Comparison of ENCODE assay signal across 11 cellular contexts in the genomic region with DNA sequence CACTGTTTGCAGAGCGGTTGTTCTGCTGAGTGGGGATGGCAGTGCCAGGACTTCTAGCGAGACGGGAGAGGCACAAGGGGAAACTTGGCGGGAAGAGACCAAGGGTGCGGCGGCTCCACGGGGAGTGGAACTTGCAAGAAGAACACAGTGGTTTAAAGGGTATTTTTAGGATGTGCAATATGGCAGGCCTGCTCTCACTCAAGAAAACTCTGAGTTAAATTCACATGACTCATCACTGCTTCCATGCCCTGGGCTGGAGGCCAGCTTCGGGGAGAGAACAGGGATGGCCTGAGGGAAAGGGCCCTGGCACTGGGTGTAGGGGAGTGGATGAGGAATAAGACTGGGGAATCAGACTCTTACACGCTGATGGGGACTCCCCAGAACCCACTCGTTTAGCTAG. TPM values are rescaled to one million over a fixed set of nuclear protein-coding genes. Genes with fewer than 3 reads are reported as not detected.
DNase-seq lines count a peak whose midpoint lies in the region; ATAC-seq, FAIRE-seq and TF ChIP-seq lines count a peak whose summit lies in the region.
"Had no signal": no experiment of that assay in that cellular context is flagged by ENCODE, and none has a peak within 500 bp of the region (broad histone marks: within the 10 kb centered on the region; RNA-seq: fewer than 3 reads in every experiment).

No MANE protein-coding gene starts in this region.

- H3K4me1 Mint-ChIP-seq in activated T-cell treated with anti-CD3 and anti-CD28 coated beads, Interleukin-2, amount 50 U/mL, for 4 hours (ENCODE audit: low read depth), result peaks cover 16% of the 10 kb centered on the region
- no peaks in the 10 kb centered on the region; a peak in 1 of 4 replicates for H3K4me1 Mint-ChIP-seq in H9

- H2BK5ac ChIP-seq in H9 (ENCODE audit: insufficient read length, low read length), result no peak overlapping the region

- H3K27ac ChIP-seq in pancreas, result no peak overlapping the region
- no peak overlapping the region for H3K27ac ChIP-seq in H9 (ENCODE audit: insufficient read length, low read depth, low read length)

- no peak for TF ChIP-seq CTCF in BE2C (IDR thresholded peaks at IDR 0.05; ENCODE audit: low read depth, low read length)
- no peak for TF ChIP-seq CTCF in pancreas (IDR thresholded peaks at IDR 0.05)
- TF ChIP-seq CTCF in H9 (conservative IDR thresholded peaks at IDR 0.05), result no peak

- no peak overlapping the region for H2AFZ ChIP-seq in H9 (ENCODE audit: low read length)

- H3K79me2 ChIP-seq in H9 (ENCODE audit: insufficient read depth, low read length), result no peaks in the 10 kb centered on the region

- H3K23ac ChIP-seq in H9 (ENCODE audit: insufficient read length, low read depth, low read length), result no peak overlapping the region

- H3K18ac ChIP-seq in H9 (ENCODE audit: insufficient read length, low read depth, low read length), result no peak overlapping the region

- H3K4me3 Mint-ChIP-seq in activated T-cell treated with anti-CD3 and anti-CD28 coated beads, Interleukin-2, amount 50 U/mL, for 4 hours, result no peak overlapping the region
- no peak overlapping the region for H3K4me3 Mint-ChIP-seq in H9

- H4K8ac ChIP-seq in H9 (replicated peaks; ENCODE audit: insufficient read length, low read depth, low read length), result no peak overlapping the region

- no peaks in the 10 kb centered on the region for H3K23me2 ChIP-seq in H9 (ENCODE audit: insufficient read length, low read depth, low read length, poor library complexity, severe bottlenecking)

- WGBS in pancreas, 2 donors, result 43 to 63% methylated on average over 10 of the region's 10 CpGs
- no CpG with 5 or more reads among the region's 10 CpGs for WGBS in H9 (ENCODE audit: extremely low coverage, insufficient read length, low lambda C conversion rate)

- DNase-seq in BE2C (peak; percentile 60), NCI-H446 (lab: John Stamatoyannopoulos, UW) (peak; percentile 12 to 86), fibroblast of gingiva (ENCODE audit: low read depth) (peak; percentile 84), pancreas (no peak), activated T-cell treated with anti-CD3 and anti-CD28 coated beads for 4 hours (no peak), DMS79 treated with DMSO at 0.1 percent for 48 hours (lab: John Stamatoyannopoulos, UW) (no peak), H9 (no peak)
- no peak for DNase-seq in activated T-cell treated with anti-CD3 and anti-CD28 coated beads, Interleukin-2, amount 50 U/mL, for 4 hours
- DNase-seq: NCI-H1930, T-helper 2 cell had no signal

- H3K36me3 ChIP-seq in BE2C (no peaks in the 10 kb centered on the region), pancreas (no peaks in the 10 kb centered on the region)

- H3K4me2 ChIP-seq in H9 (ENCODE audit: insufficient read depth, insufficient read length, low read length), result no peak overlapping the region

- no peak overlapping the region for H2AK5ac ChIP-seq in H9 (ENCODE audit: insufficient read length, low read length)

- no peaks in the 10 kb centered on the region for H3K36me3 Mint-ChIP-seq in activated T-cell treated with anti-CD3 and anti-CD28 coated beads, Interleukin-2, amount 50 U/mL, for 4 hours (ENCODE audit: insufficient read depth)
- no peaks in the 10 kb centered on the region for H3K36me3 Mint-ChIP-seq in H9 (ENCODE audit: insufficient read depth in 1 of 3, low read depth in 3 of 3)

- H3K4me1 ChIP-seq in BE2C (no peaks in the 10 kb centered on the region; the same call in 1 of the 2 replicates), pancreas (no peaks in the 10 kb centered on the region), H9 (ENCODE audit: insufficient read depth, low read length) (no peaks in the 10 kb centered on the region)

- H3K4ac ChIP-seq in H9 (ENCODE audit: low read depth, low read length), result no peak overlapping the region

- H3K9me3 Mint-ChIP-seq in activated T-cell treated with anti-CD3 and anti-CD28 coated beads, Interleukin-2, amount 50 U/mL, for 4 hours, result peaks cover 3% of the 10 kb centered on the region
- 0 out of 5 replicates have a peak, but pooled peaks cover 0 to 1% of the 10 kb centered on the region in 2 experiments for H3K9me3 Mint-ChIP-seq in H9
- H3K9me3 Mint-ChIP-seq: activated T-helper 2 cell treated with anti-CD3 and anti-CD28 coated beads, Interferon-gamma antibody, Interleukin-2, Interleukin-4, amounts not matched to agents 10 μg/mL and 5 μg/mL and 100 μg/mL, durations not matched to agents 14 hours and 24 hours and 36 hours had no signal

- H2BK120ac ChIP-seq in H9 (ENCODE audit: low read depth, low read length, poor library complexity, severe bottlenecking), result no peak overlapping the region

- no peak overlapping the region for H4K5ac ChIP-seq in H9 (ENCODE audit: insufficient read length, low read depth, low read length)

- intact Hi-C loops in pancreas (cut with DNase I), result no loop called here

- H2BK15ac ChIP-seq in H9 (ENCODE audit: low read depth, low read length), result no peak overlapping the region

- no peak overlapping the region for H3T11ph ChIP-seq in H9 (ENCODE audit: low read length)

- peak in 3 of 4 donors; percentile 33 to 65 (median 40) for ATAC-seq in pancreas
- ATAC-seq in activated T-cell treated with anti-CD3 and anti-CD28 coated beads, Interleukin-2, amount 50 U/mL, for 4 hours, result no peak

- no peak overlapping the region for H3K14ac ChIP-seq in H9 (ENCODE audit: insufficient read depth, low read length)

- H3K9ac ChIP-seq in H9 (ENCODE audit: extremely low read depth, insufficient read length, low read length), result no peak overlapping the region

- H2BK12ac ChIP-seq in H9 (ENCODE audit: insufficient read length, low read depth, low read length), result no peak overlapping the region

- H3K4me3 ChIP-seq in BE2C (ENCODE audit: low read depth, low read length) (no peak overlapping the region), pancreas (no peak overlapping the region)

- H2BK20ac ChIP-seq in H9 (ENCODE audit: low read depth, low read length, poor library complexity, severe bottlenecking), result no peak overlapping the region

- no peaks in the 10 kb centered on the region for H4K20me1 ChIP-seq in H9 (ENCODE audit: control insufficient read depth, insufficient read depth, insufficient read length)

- no peak overlapping the region for H4K91ac ChIP-seq in H9 (ENCODE audit: insufficient read length, low read depth, low read length)

- no peak for FAIRE-seq in pancreas (lab: Jason Lieb, UNC)

- H3K27me3 Mint-ChIP-seq in activated T-cell treated with anti-CD3 and anti-CD28 coated beads, Interleukin-2, amount 50 U/mL, for 4 hours (ENCODE audit: low read depth), result peaks cover 27% of the 10 kb centered on the region
- peaks cover 27% of the 10 kb centered on the region for H3K27me3 Mint-ChIP-seq in H9 (ENCODE audit: low read depth)

- H3K27me3 ChIP-seq in BE2C, result no peaks in the 10 kb centered on the region; the same call in 1 of the 2 replicates
- H3K27me3 ChIP-seq in pancreas, result no peaks in the 10 kb centered on the region
- no peaks in the 10 kb centered on the region for H3K27me3 ChIP-seq in H9 (ENCODE audit: insufficient read depth, low read length)

- H3K9me3 ChIP-seq in BE2C, result no peaks in the 10 kb centered on the region
- H3K9me3 ChIP-seq in pancreas, result no peaks in the 10 kb centered on the region
- no peaks in the 10 kb centered on the region for H3K9me3 ChIP-seq in H9 (ENCODE audit: control insufficient read depth, low read depth, low read length)

- no peak overlapping the region for H3K27ac Mint-ChIP-seq in H9
- H3K27ac Mint-ChIP-seq: activated T-helper 2 cell treated with anti-CD3 and anti-CD28 coated beads, Interferon-gamma antibody, Interleukin-2, Interleukin-4, amounts not matched to agents 10 μg/mL and 5 μg/mL and 100 μg/mL, durations not matched to agents 14 hours and 24 hours and 36 hours had no signal

- no peaks in the 10 kb centered on the region for H3K79me1 ChIP-seq in H9 (ENCODE audit: insufficient read depth, low read depth, low read length, poor library complexity, severe bottlenecking)

- no peak overlapping the region for H3K56ac ChIP-seq in H9 (ENCODE audit: insufficient read length, low read depth, low read length)

RNA-seq across cellular contexts. Expression of gene CD300LD, which starts 13.3 kb away (rescaled TPM):
- polyA plus RNA-seq in BE2C (2012; ENCODE audit: insufficient read depth, insufficient read length, low read depth), result not detected
- total RNA-seq in pancreas, result not detected
- not detected for polyA plus RNA-seq in pancreas
- not detected for total RNA-seq in activated T-cell treated with anti-CD3 and anti-CD28 coated beads, Interleukin-2, amount 50 U/mL, for 4 hours
- not detected in 2 replicates for total RNA-seq in H9 (2021)
- total RNA-seq: activated T-helper 2 cell treated with anti-CD3 and anti-CD28 coated beads, Interferon-gamma antibody, Interleukin-2, Interleukin-4, amounts not matched to agents 10 μg/mL and 5 μg/mL and 100 μg/mL, durations not matched to agents 14 hours and 24 hours and 36 hours had no signal

RNA-seq across cellular contexts. Expression of gene CD300E, which starts 18.2 kb away (rescaled TPM):
- not detected for polyA plus RNA-seq in BE2C (2012; ENCODE audit: insufficient read depth, insufficient read length, low read depth)
- total RNA-seq in pancreas (1 to 10 TPM in 1 of 6 donors, under 1 TPM in 4, not detected in 1; 0.14 to 1.3 (median 0.16) TPM), H9 (2021) (not detected in 2 replicates)
- polyA plus RNA-seq in pancreas, result under 1 TPM; 0.27 to 0.31 TPM
- not detected for total RNA-seq in activated T-cell treated with anti-CD3 and anti-CD28 coated beads, Interleukin-2, amount 50 U/mL, for 4 hours
- total RNA-seq: activated T-helper 2 cell treated with anti-CD3 and anti-CD28 coated beads, Interferon-gamma antibody, Interleukin-2, Interleukin-4, amounts not matched to agents 10 μg/mL and 5 μg/mL and 100 μg/mL, durations not matched to agents 14 hours and 24 hours and 36 hours had no signal

RNA-seq across cellular contexts. Expression of gene CD300H, which starts 38.1 kb away (rescaled TPM):
- not detected for polyA plus RNA-seq in BE2C (2012; ENCODE audit: insufficient read depth, insufficient read length, low read depth)
- total RNA-seq in pancreas (not detected), H9 (2021) (not detected in 2 replicates)
- polyA plus RNA-seq in pancreas, result not detected
- not detected for total RNA-seq in activated T-cell treated with anti-CD3 and anti-CD28 coated beads, Interleukin-2, amount 50 U/mL, for 4 hours
- total RNA-seq: activated T-helper 2 cell treated with anti-CD3 and anti-CD28 coated beads, Interferon-gamma antibody, Interleukin-2, Interleukin-4, amounts not matched to agents 10 μg/mL and 5 μg/mL and 100 μg/mL, durations not matched to agents 14 hours and 24 hours and 36 hours had no signal

RNA-seq across cellular contexts. Expression of gene CD300C, which starts 59.4 kb away (rescaled TPM):
- not detected for polyA plus RNA-seq in BE2C (2012; ENCODE audit: insufficient read depth, insufficient read length, low read depth)
- total RNA-seq in pancreas (1 to 10 TPM in 1 of 6 donors, under 1 TPM in 4, not detected in 1; 0.19 to 1.5 (median 0.38) TPM), H9 (2021) (not detected in 2 replicates)
- polyA plus RNA-seq in pancreas, result under 1 TPM; 0.19 TPM
- not detected for total RNA-seq in activated T-cell treated with anti-CD3 and anti-CD28 coated beads, Interleukin-2, amount 50 U/mL, for 4 hours
- total RNA-seq: activated T-helper 2 cell treated with anti-CD3 and anti-CD28 coated beads, Interferon-gamma antibody, Interleukin-2, Interleukin-4, amounts not matched to agents 10 μg/mL and 5 μg/mL and 100 μg/mL, durations not matched to agents 14 hours and 24 hours and 36 hours had no signal

Comparison
In these comparisons a context has a peak if more than half of its experiments do, and no peak if none do; other contexts are left out.
1. DNase-seq: peak in BE2C (single experiment), NCI-H446 (2 of 2) and fibroblast of gingiva (single experiment); none in pancreas (0 of 6), activated T-cell treated with anti-CD3 and anti-CD28 coated beads for 4 hours (single experiment), activated T-cell treated with anti-CD3 and anti-CD28 coated beads, Interleukin-2, amount 50 U/mL, for 4 hours (single experiment), DMS79 treated with DMSO at 0.1 percent for 48 hours (single experiment) and H9 (single experiment).
2. ATAC-seq: peak in pancreas (3 of 4); none in activated T-cell treated with anti-CD3 and anti-CD28 coated beads, Interleukin-2, amount 50 U/mL, for 4 hours (0 of 2).